In genomic region chr15:52227456-52227855, GRCh38 we compare ENCODE assay signal across 8 cellular contexts. TPM values are rescaled to one million over a fixed set of nuclear protein-coding genes. Genes with fewer than 3 reads are reported as not detected.
DNase-seq lines count a peak whose midpoint lies in the region; ATAC-seq and TF ChIP-seq lines count a peak whose summit lies in the region.

No MANE protein-coding gene starts in this region.

- CTCF ChIA-PET in CD8-positive, alpha-beta T cell (lab: Charles Lee) = interaction anchor here (0.6 to 5.1 kb wide), 31 partner anchors 9 to 450 kb away, joined by 3 to 43 read pairs (median 5); partner anchors contain the start of gene GNB5

- no peak overlapping the region for H3K27ac ChIP-seq in CD8-positive, alpha-beta T cell (ENCODE audit: low read depth, low read length)
- H3K27ac ChIP-seq in mesendoderm (ENCODE audit: low read depth, low read length) = no peak overlapping the region

- H3K9me3 Mint-ChIP-seq in CD8-positive, alpha-beta T cell = no peaks in the 10 kb centered on the region

- no peak overlapping the region for H4K5ac ChIP-seq in mesendoderm (ENCODE audit: low read length)

- H3K36me3 Mint-ChIP-seq in CD8-positive, alpha-beta T cell = no peaks in the 10 kb centered on the region

- H3K36me3 ChIP-seq in CD8-positive, alpha-beta T cell (ENCODE audit: insufficient read depth, low read length) = no peaks in the 10 kb centered on the region
- peaks cover 1% of the 10 kb centered on the region for H3K36me3 ChIP-seq in mesendoderm (ENCODE audit: control insufficient read depth, insufficient read depth, low read length)

- no peak overlapping the region for H3K4ac ChIP-seq in mesendoderm (ENCODE audit: low read depth, low read length)

- H3K27ac Mint-ChIP-seq in CD8-positive, alpha-beta T cell = no peak overlapping the region

- H3K4me3 ChIP-seq in CD8-positive, alpha-beta T cell (ENCODE audit: low read depth, low read length) = no peak overlapping the region
- H3K4me3 ChIP-seq in mesendoderm (ENCODE audit: low read length) = no peak overlapping the region

- peaks cover 4% of the 10 kb centered on the region for H3K4me1 ChIP-seq in CD8-positive, alpha-beta T cell (ENCODE audit: insufficient read depth, low read length)
- H3K4me1 ChIP-seq in mesendoderm (ENCODE audit: control insufficient read depth, low read depth, low read length) = no peaks in the 10 kb centered on the region

- no peak overlapping the region for H2AK5ac ChIP-seq in mesendoderm (ENCODE audit: low read length)

- no peaks in the 10 kb centered on the region for H3K79me1 ChIP-seq in mesendoderm (ENCODE audit: low read length)

- no peak overlapping the region for H4K8ac ChIP-seq in mesendoderm (ENCODE audit: low read depth, low read length)

- peak; percentile 100 for ATAC-seq in CD8-positive, alpha-beta T cell
- ATAC-seq in GM19397 (IDR thresholded peaks at IDR 0.05; ENCODE audit: unreplicated experiment) = peak; percentile 76
- ATAC-seq in HG03457 (IDR thresholded peaks at IDR 0.05; ENCODE audit: unreplicated experiment) = peak; percentile 81

- H2BK120ac ChIP-seq in mesendoderm (ENCODE audit: low read depth, low read length) = no peak overlapping the region

- no peak overlapping the region for H3K4me3 Mint-ChIP-seq in CD8-positive, alpha-beta T cell

- peaks cover 20% of the 10 kb centered on the region for H3K4me1 Mint-ChIP-seq in CD8-positive, alpha-beta T cell (ENCODE audit: low read depth)

- H2BK5ac ChIP-seq in mesendoderm (ENCODE audit: low read length) = no peak overlapping the region

- no peaks in the 10 kb centered on the region for H3K27me3 Mint-ChIP-seq in CD8-positive, alpha-beta T cell (ENCODE audit: low read depth)

- peak; percentile 72 for TF ChIP-seq CTCF in CD8-positive, alpha-beta T cell (IDR thresholded peaks at IDR 0.05)

- no peak overlapping the region for H3K9ac ChIP-seq in mesendoderm (ENCODE audit: low read length)

- no peaks in the 10 kb centered on the region for H3K27me3 ChIP-seq in CD8-positive, alpha-beta T cell (ENCODE audit: insufficient read depth, low read length)
- H3K27me3 ChIP-seq in mesendoderm (ENCODE audit: insufficient read depth, low read length, poor library complexity) = no peaks in the 10 kb centered on the region

- no peak overlapping the region for H2BK15ac ChIP-seq in mesendoderm (replicated peaks; ENCODE audit: low read depth)

- H3K56ac ChIP-seq in mesendoderm (ENCODE audit: low read length) = no peak overlapping the region

- H3K18ac ChIP-seq in mesendoderm (ENCODE audit: low read length) = no peak overlapping the region

- no CpG with 5 or more reads among the region's 5 CpGs for WGBS in mesendoderm (ENCODE audit: extremely low coverage, insufficient coverage, low lambda C conversion rate)

- no peak overlapping the region for H3K23ac ChIP-seq in mesendoderm (ENCODE audit: low read length)

- intact Hi-C loops in CD8-positive, alpha-beta T cell (cut with DNase I, micrococcal nuclease) = loop anchor here (1.0 to 10.0 kb wide), 10 partner anchors 45 to 343 kb away; no protein-coding TSS in a partner anchor

- H3K9me3 ChIP-seq in CD8-positive, alpha-beta T cell (ENCODE audit: low read length) = no peaks in the 10 kb centered on the region

- POLR2A ChIA-PET in CD8-positive, alpha-beta T cell (lab: Charles Lee) = interaction anchor here (2.9 kb wide), 1 partner anchor 47 kb away, joined by 13 read pairs; no protein-coding TSS in a partner anchor

- H3K79me2 ChIP-seq in mesendoderm (ENCODE audit: control insufficient read depth, insufficient read depth, low read length) = no peaks in the 10 kb centered on the region

- H3K4me2 ChIP-seq in mesendoderm (ENCODE audit: low read length) = no peak overlapping the region

- peak; percentile 37 to 71 (median 60) for DNase-seq in CD8-positive, alpha-beta T cell
- DNase-seq in NCI-H526 (lab: John Stamatoyannopoulos, UW) (peak; percentile 30 to 79), mesendoderm (peak; percentile 97)
- peak; percentile 25 to 64 for DNase-seq in activated CD4-positive, alpha-beta T cell treated with anti-CD3 and anti-CD28 coated beads, Interleukin-2, amount 50 U/mL, for 24 hours (ENCODE audit: low read depth in 1 of 2, low spot score in 1 of 2)
- DNase-seq in effector CD4-positive, alpha-beta T cell = peak; percentile 47
- peak; percentile 28 to 38 for DNase-seq in stimulated activated CD8-positive, alpha-beta memory T cell treated with anti-CD3 and anti-CD28 coated beads, Interleukin-4, amount 100 ng/mL, for 4 hours (ENCODE audit: low read depth in 2 of 2, low spot score in 1 of 2)

RNA-seq across cellular contexts. Expression of gene GNB5, which starts 36.3 kb away (rescaled TPM):
- total RNA-seq in CD8-positive, alpha-beta T cell = 10 to 100 TPM; 83.5 to 92.8 TPM
- polyA plus RNA-seq in mesendoderm (2013, experiment 1 of 2) = 9.0 TPM
- polyA plus RNA-seq in mesendoderm (2013, experiment 2 of 2) = 9.4 TPM

Comparison
In these comparisons a context has a peak if more than half of its experiments do, and no peak if none do; other contexts are left out.
1. DNase-seq: peak in every context shown above with its lines; median percentile 97 in mesendoderm; 60 in CD8-positive, alpha-beta T cell; 54 in NCI-H526; 47 in effector CD4-positive, alpha-beta T cell; 44 in activated CD4-positive, alpha-beta T cell treated with anti-CD3 and anti-CD28 coated beads, Interleukin-2, amount 50 U/mL, for 24 hours; 33 in stimulated activated CD8-positive, alpha-beta memory T cell treated with anti-CD3 and anti-CD28 coated beads, Interleukin-4, amount 100 ng/mL, for 4 hours.